ENCODE assay signal across 1 cellular context in the genomic region with DNA sequence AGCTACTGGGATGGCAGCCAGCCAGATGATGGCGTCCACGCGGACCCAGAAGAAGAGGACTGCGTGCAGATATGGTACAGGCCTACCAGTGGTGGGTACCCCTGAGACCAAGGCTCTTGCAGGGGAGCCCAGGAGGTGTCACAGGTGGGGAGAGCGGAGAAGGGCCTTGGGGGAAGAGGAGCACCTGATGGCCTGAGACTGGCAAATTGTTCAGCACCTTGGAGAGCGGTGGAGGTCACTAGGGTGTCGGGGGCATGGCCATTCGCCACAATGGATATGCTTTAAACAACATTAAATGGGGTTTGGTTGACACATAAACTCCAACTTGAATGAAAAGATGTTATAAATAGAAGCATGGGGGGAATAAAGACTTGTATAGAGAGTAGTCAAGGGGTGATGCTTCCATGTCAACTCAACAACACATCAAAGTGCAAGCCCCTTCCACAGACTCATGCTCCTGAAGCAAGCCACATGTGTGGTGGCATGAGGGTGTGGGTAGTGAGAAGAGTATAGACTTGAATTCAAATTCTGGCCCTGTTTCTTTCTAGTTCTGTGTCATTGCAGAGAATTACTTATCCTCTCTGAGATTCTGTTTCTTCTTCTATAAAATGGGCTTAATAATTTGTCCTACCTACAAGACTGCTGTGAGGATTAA.
TF ChIP-seq lines count a peak whose summit lies in the region.

No MANE protein-coding gene starts in this region.

TF ChIP-seq in A549, 52 proteins besides CTCF, POLR2A, EP300 and RAD21 (continued from another document):
- TF ChIP-seq REST (IDR thresholded peaks at IDR 0.05), result peak; percentile 90
- TF ChIP-seq CHD2 (IDR thresholded peaks at IDR 0.05; ENCODE audit: low read length, partially characterized antibody), result no peak
